ENCODE assay signal across 1 cellular context in the genomic region with DNA sequence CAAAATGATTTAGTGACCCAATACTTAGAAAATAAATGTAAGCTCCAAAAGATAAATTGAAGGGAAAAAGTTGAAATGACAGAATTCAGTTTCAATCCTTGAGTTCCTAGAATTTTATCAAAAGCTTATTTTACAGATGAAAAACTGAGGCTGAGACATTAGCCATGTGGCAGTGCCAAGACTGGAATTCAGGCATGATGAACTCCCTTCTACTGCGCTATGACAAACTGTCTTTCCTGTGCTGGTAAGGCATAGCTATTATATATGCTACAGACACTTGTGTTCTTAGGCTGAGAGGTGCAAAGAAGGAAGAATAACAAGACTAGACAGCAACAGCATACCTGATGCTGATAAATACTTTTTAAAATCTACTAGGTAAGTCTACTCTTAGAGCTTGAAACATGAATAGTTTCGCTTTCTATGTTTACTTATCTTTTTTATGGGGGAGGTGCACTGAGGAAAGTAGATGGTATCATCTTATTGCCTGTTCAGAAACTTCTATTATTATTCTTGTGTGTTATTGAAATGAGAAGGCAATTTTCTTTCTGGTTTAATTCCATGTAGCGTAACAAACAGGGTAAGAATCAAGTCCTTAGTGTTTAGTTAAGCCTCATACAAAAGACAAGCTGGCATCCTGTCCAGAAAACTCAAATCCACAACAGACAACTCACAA.
TF ChIP-seq lines count a peak whose summit lies in the region.

No MANE protein-coding gene starts in this region.

TF ChIP-seq in K562, 482 proteins besides CTCF, POLR2A, EP300 and RAD21 (continued from another document):
- TF ChIP-seq, protein P1, sequence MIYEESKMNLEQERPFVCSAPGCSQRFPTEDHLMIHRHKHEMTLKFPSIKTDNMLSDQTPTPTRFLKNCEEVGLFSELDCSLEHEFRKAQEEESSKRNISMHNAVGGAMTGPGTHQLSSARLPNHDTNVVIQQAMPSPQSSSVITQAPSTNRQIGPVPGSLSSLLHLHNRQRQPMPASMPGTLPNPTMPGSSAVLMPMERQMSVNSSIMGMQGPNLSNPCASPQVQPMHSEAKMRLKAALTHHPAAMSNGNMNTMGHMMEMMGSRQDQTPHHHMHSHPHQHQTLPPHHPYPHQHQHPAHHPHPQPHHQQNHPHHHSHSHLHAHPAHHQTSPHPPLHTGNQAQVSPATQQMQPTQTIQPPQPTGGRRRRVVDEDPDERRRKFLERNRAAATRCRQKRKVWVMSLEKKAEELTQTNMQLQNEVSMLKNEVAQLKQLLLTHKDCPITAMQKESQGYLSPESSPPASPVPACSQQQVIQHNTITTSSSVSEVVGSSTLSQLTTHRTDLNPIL (CRISPR knock-in tag; IDR thresholded peaks at IDR 0.05) = no peak
- TF ChIP-seq FOXK2 (conservative IDR thresholded peaks at IDR 0.05 in 1 of 2, IDR thresholded peaks at IDR 0.05 in 1 of 2; ENCODE audit: low read depth in 2 of 2) = peak; percentile 61 to 72
- TF ChIP-seq FOXJ2 (tag; IDR thresholded peaks at IDR 0.05) = peak; percentile 71; the same call in 1 of the 2 replicates
- TF ChIP-seq, protein P2, sequence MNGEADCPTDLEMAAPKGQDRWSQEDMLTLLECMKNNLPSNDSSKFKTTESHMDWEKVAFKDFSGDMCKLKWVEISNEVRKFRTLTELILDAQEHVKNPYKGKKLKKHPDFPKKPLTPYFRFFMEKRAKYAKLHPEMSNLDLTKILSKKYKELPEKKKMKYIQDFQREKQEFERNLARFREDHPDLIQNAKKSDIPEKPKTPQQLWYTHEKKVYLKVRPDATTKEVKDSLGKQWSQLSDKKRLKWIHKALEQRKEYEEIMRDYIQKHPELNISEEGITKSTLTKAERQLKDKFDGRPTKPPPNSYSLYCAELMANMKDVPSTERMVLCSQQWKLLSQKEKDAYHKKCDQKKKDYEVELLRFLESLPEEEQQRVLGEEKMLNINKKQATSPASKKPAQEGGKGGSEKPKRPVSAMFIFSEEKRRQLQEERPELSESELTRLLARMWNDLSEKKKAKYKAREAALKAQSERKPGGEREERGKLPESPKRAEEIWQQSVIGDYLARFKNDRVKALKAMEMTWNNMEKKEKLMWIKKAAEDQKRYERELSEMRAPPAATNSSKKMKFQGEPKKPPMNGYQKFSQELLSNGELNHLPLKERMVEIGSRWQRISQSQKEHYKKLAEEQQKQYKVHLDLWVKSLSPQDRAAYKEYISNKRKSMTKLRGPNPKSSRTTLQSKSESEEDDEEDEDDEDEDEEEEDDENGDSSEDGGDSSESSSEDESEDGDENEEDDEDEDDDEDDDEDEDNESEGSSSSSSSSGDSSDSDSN (IDR thresholded peaks at IDR 0.05; ENCODE audit: borderline replicate concordance in 1 of 2, low read depth in 2 of 2, low read length in 2 of 2) = no peak
- TF ChIP-seq CHD1 (IDR thresholded peaks at IDR 0.05; ENCODE audit: low read length) = no peak
- 0 out of 2 replicates have a peak, but pooled peaks have one; percentile 26 for TF ChIP-seq LEF1 (IDR thresholded peaks at IDR 0.05)
- TF ChIP-seq FOXA3 (CRISPR knock-in tag; conservative IDR thresholded peaks at IDR 0.05 in 1 of 2, IDR thresholded peaks at IDR 0.05 in 1 of 2) = peak in 1 of 2 experiments; percentile 89; a peak in 2 of 4 replicates
- no peak for TF ChIP-seq NFRKB (IDR thresholded peaks at IDR 0.05; ENCODE audit: low read depth)
- TF ChIP-seq SMARCE1 (IDR thresholded peaks at IDR 0.05) = 0 out of 2 replicates have a peak, but pooled peaks have one; percentile 41
- no peak for TF ChIP-seq MYBL2 (IDR thresholded peaks at IDR 0.05; ENCODE audit: low read depth)
- TF ChIP-seq MYBL2 (CRISPR knock-in tag; IDR thresholded peaks at IDR 0.05; ENCODE audit: borderline replicate concordance) = no peak
- no peak for TF ChIP-seq GTF2E2 (tag; IDR thresholded peaks at IDR 0.05)
- no peak for TF ChIP-seq ZNF232 (CRISPR knock-in tag; IDR thresholded peaks at IDR 0.05)
- TF ChIP-seq, protein P3, sequence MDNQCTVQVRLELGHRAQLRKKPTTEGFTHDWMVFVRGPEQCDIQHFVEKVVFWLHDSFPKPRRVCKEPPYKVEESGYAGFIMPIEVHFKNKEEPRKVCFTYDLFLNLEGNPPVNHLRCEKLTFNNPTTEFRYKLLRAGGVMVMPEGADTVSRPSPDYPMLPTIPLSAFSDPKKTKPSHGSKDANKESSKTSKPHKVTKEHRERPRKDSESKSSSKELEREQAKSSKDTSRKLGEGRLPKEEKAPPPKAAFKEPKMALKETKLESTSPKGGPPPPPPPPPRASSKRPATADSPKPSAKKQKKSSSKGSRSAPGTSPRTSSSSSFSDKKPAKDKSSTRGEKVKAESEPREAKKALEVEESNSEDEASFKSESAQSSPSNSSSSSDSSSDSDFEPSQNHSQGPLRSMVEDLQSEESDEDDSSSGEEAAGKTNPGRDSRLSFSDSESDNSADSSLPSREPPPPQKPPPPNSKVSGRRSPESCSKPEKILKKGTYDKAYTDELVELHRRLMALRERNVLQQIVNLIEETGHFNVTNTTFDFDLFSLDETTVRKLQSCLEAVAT (IDR thresholded peaks at IDR 0.05) = 0 out of 4 replicates have a peak, but pooled peaks of 1 of the 2 experiments have one; percentile 18
- TF ChIP-seq LCOR (CRISPR knock-in tag; IDR thresholded peaks at IDR 0.05) = 0 out of 2 replicates have a peak, but pooled peaks have one; percentile 5
- TF ChIP-seq GATAD2B (IDR thresholded peaks at IDR 0.05; ENCODE audit: borderline replicate concordance) = no peak
- TF ChIP-seq MXI1 (IDR thresholded peaks at IDR 0.05; ENCODE audit: low read depth, low read length) = no peak
- peak; percentile 30; the same call in 1 of the 2 replicates for TF ChIP-seq PML (IDR thresholded peaks at IDR 0.05; ENCODE audit: low read length)
- TF ChIP-seq SIN3A (IDR thresholded peaks at IDR 0.05; ENCODE audit: borderline replicate concordance in 2 of 2, control insufficient read depth in 1 of 2, low read depth in 2 of 2, low read length in 2 of 2) = 0 out of 4 replicates have a peak, but pooled peaks of 1 of the 2 experiments have one; percentile 42
- TF ChIP-seq CEBPB (tag; IDR thresholded peaks at IDR 0.05) = no peak
